Comparison of ENCODE assay signal across 2 cellular contexts in the genomic region with DNA sequence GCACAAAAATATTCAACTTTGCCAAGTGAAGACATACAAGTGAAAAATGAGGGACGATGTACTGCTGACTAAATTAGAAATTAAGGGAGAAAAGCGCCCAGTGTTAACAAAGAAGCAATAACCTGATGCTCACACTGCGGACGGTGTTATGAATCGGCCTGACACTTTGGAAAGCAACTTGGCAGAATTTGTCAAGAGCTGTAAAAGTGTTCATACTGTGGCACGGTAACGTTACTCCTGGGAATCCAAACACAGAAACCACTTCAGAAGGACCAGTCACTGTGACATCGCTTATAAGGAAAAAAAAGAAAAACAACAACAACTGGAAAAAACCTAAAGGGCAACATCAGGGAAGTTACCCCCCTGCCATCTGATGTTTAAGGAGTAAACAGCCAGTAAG.
TF ChIP-seq lines count a peak whose summit lies in the region.

No MANE protein-coding gene starts in this region.

TF ChIP-seq in GM23338, 12 proteins besides CTCF, POLR2A, EP300 and RAD21 (continued from another document):
- TF ChIP-seq REST (IDR thresholded peaks at IDR 0.05; ENCODE audit: unreplicated experiment) (no peak), EZH2phosphoT487 (IDR thresholded peaks at IDR 0.05; ENCODE audit: unreplicated experiment) (no peak), CREB1 (CRISPR knock-in tag; IDR thresholded peaks at IDR 0.05; ENCODE audit: low read depth) (no peak), JUNB (IDR thresholded peaks at IDR 0.05; ENCODE audit: unreplicated experiment) (no peak), ZNF114 (CRISPR knock-in tag; IDR thresholded peaks at IDR 0.05) (no peak)
- TF ChIP-seq, protein P1, sequence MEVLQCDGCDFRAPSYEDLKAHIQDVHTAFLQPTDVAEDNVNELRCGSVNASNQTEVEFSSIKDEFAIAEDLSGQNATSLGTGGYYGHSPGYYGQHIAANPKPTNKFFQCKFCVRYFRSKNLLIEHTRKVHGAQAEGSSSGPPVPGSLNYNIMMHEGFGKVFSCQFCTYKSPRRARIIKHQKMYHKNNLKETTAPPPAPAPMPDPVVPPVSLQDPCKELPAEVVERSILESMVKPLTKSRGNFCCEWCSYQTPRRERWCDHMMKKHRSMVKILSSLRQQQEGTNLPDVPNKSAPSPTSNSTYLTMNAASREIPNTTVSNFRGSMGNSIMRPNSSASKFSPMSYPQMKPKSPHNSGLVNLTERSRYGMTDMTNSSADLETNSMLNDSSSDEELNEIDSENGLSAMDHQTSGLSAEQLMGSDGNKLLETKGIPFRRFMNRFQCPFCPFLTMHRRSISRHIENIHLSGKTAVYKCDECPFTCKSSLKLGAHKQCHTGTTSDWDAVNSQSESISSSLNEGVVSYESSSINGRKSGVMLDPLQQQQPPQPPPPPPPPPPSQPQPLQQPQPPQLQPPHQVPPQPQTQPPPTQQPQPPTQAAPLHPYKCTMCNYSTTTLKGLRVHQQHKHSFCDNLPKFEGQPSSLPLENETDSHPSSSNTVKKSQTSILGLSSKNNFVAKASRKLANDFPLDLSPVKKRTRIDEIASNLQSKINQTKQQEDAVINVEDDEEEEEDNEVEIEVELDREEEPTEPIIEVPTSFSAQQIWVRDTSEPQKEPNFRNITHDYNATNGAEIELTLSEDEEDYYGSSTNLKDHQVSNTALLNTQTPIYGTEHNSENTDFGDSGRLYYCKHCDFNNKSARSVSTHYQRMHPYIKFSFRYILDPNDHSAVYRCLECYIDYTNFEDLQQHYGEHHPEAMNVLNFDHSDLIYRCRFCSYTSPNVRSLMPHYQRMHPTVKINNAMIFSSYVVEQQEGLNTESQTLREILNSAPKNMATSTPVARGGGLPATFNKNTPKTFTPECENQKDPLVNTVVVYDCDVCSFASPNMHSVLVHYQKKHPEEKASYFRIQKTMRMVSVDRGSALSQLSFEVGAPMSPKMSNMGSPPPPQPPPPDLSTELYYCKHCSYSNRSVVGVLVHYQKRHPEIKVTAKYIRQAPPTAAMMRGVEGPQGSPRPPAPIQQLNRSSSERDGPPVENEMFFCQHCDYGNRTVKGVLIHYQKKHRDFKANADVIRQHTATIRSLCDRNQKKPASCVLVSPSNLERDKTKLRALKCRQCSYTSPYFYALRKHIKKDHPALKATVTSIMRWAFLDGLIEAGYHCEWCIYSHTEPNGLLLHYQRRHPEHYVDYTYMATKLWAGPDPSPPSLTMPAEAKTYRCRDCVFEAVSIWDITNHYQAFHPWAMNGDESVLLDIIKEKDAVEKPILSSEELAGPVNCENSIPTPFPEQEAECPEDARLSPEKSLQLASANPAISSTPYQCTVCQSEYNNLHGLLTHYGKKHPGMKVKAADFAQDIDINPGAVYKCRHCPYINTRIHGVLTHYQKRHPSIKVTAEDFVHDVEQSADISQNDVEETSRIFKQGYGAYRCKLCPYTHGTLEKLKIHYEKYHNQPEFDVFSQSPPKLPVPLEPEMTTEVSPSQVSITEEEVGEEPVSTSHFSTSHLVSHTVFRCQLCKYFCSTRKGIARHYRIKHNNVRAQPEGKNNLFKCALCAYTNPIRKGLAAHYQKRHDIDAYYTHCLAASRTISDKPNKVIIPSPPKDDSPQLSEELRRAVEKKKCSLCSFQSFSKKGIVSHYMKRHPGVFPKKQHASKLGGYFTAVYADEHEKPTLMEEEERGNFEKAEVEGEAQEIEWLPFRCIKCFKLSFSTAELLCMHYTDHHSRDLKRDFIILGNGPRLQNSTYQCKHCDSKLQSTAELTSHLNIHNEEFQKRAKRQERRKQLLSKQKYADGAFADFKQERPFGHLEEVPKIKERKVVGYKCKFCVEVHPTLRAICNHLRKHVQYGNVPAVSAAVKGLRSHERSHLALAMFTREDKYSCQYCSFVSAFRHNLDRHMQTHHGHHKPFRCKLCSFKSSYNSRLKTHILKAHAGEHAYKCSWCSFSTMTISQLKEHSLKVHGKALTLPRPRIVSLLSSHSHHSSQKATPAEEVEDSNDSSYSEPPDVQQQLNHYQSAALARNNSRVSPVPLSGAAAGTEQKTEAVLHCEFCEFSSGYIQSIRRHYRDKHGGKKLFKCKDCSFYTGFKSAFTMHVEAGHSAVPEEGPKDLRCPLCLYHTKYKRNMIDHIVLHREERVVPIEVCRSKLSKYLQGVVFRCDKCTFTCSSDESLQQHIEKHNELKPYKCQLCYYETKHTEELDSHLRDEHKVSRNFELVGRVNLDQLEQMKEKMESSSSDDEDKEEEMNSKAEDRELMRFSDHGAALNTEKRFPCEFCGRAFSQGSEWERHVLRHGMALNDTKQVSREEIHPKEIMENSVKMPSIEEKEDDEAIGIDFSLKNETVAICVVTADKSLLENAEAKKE (CRISPR knock-in tag; IDR thresholded peaks at IDR 0.05) = no peak

TF ChIP-seq in neural cell, 6 proteins besides CTCF, POLR2A, EP300 and RAD21 (continued from another document):
- TF ChIP-seq REST (IDR thresholded peaks at IDR 0.05; ENCODE audit: borderline replicate concordance) = no peak
